Comparison of ENCODE assay signal across 13 cellular contexts in the genomic region with DNA sequence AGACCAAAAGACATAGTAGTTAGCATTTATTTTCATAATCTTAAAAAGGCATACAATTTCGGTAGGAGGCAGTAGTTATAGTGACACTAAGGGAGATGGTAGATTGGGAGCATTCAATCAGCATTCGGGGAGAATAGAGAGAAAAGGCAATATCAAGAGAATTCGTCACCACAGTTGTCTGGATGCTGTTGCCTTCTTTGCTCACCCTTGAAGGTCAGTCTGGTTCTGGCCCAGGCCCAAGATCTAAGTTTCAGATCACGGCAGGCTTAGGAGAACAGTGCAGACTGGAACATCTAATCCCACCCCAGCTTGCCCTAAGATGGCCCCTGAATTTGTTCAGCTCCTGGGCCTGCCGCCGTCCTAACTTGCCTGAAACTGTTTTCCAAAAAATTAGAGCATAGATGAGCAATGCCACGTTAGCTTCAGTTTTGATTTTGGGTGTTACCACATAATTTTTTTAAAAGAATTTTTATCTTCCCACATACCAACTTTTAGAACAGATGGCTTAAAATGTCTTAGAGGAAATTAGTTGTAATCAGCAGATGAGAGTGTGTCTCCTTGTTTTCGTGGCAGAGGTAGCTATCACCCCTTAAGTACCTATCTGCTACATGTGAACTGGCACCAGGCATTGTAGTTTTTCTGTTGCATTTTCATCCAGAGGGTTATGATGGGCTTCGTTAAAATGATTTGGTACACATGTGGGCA. TPM values are rescaled to one million over a fixed set of nuclear protein-coding genes. Genes with fewer than 3 reads are reported as not detected.
DNase-seq lines count a peak whose midpoint lies in the region; ATAC-seq and TF ChIP-seq lines count a peak whose summit lies in the region.
"Had no signal": no experiment of that assay in that cellular context is flagged by ENCODE, and none has a peak within 500 bp of the region (broad histone marks: within the 10 kb centered on the region; RNA-seq: fewer than 3 reads in every experiment).

No MANE protein-coding gene starts in this region.

- peaks cover 9% of the 10 kb centered on the region for H3K36me3 Mint-ChIP-seq in activated naive CD4-positive, alpha-beta T cell treated with anti-CD3 and anti-CD28 coated beads for 36 hours (ENCODE audit: low read depth)
- H3K36me3 Mint-ChIP-seq in T-helper 17 cell (ENCODE audit: low read depth) = peaks cover 4% of the 10 kb centered on the region
- H3K36me3 Mint-ChIP-seq: stimulated activated memory B cell treated with anti-CD40 and anti-IgM and Interleukin-4, amounts not matched to agents 10 μg/mL and 1 μg/mL and 100 μg/mL, for 72 hours had no signal

- H3K4me1 ChIP-seq in fibroblast of lung (ENCODE audit: control insufficient read depth, extremely low read depth, insufficient read depth, low read length) (peaks cover 5% of the 10 kb centered on the region), thymus (ENCODE audit: control insufficient read depth, insufficient read depth, low read length) (peaks cover 28% of the 10 kb centered on the region)
- H3K4me1 ChIP-seq: body of pancreas had no signal

- H3K27me3 ChIP-seq in fibroblast of lung (ENCODE audit: control insufficient read depth, insufficient read depth, low read length) (no peaks in the 10 kb centered on the region), thymus (ENCODE audit: control insufficient read depth, insufficient read depth) (no peaks in the 10 kb centered on the region)
- H3K27me3 ChIP-seq: BLaER1 treated with 17β-estradiol and CSF1 and Interleukin-3, amounts not matched to agents 10 nM and 100 nM; body of pancreas; ovary had no signal

- H3K4me2 ChIP-seq in fibroblast of lung (ENCODE audit: extremely low read depth, insufficient read depth, low read length) = no peak overlapping the region
- H3K4me2 ChIP-seq: BLaER1 treated with 17β-estradiol and CSF1 and Interleukin-3, amounts not matched to agents 10 nM and 100 nM had no signal

- H3K4me1 Mint-ChIP-seq in activated naive CD4-positive, alpha-beta T cell treated with anti-CD3 and anti-CD28 coated beads for 36 hours (ENCODE audit: low read depth) = peaks cover 69% of the 10 kb centered on the region
- H3K4me1 Mint-ChIP-seq in T-helper 17 cell = peaks cover 41% of the 10 kb centered on the region

- peak overlapping the region; percentile 60 for H2AFZ ChIP-seq in fibroblast of lung (ENCODE audit: low read length)

- H3K79me2 ChIP-seq in fibroblast of lung (ENCODE audit: control insufficient read depth, insufficient read depth, low read length) = no peaks in the 10 kb centered on the region

- H3K9ac ChIP-seq in fibroblast of lung (ENCODE audit: insufficient read depth, low read length) = no peak overlapping the region
- H3K9ac ChIP-seq: BLaER1 treated with 17β-estradiol and CSF1 and Interleukin-3, amounts not matched to agents 10 nM and 100 nM had no signal

- intact Hi-C loops in activated naive CD4-positive, alpha-beta T cell treated with anti-CD3 and anti-CD28 coated beads for 36 hours (cut with micrococcal nuclease) = loop anchor here (1.0 to 10.0 kb wide), 4 partner anchors 8 to 985 kb away; a partner anchor contains a TSS

- WGBS in thymus = 49% methylated on average over 9 of the region's 9 CpGs

- peak overlapping the region; percentile 84 for H3K27ac Mint-ChIP-seq in activated naive CD4-positive, alpha-beta T cell treated with anti-CD3 and anti-CD28 coated beads for 36 hours
- peak overlapping the region; percentile 91 for H3K27ac Mint-ChIP-seq in T-helper 17 cell
- H3K27ac Mint-ChIP-seq: stimulated activated memory B cell treated with anti-CD40 and anti-IgM and Interleukin-4, amounts not matched to agents 10 μg/mL and 1 μg/mL and 100 μg/mL, for 72 hours had no signal

- no peaks in the 10 kb centered on the region for H3K9me3 Mint-ChIP-seq in activated naive CD4-positive, alpha-beta T cell treated with anti-CD3 and anti-CD28 coated beads for 36 hours
- H3K9me3 Mint-ChIP-seq: stimulated activated memory B cell treated with anti-CD40 and anti-IgM and Interleukin-4, amounts not matched to agents 10 μg/mL and 1 μg/mL and 100 μg/mL, for 72 hours had no signal

- peak; percentile 16 for ATAC-seq in T-helper 17 cell
- ATAC-seq: body of pancreas; stimulated activated memory B cell treated with anti-CD40 and anti-IgM and Interleukin-4, amounts not matched to agents 10 μg/mL and 1 μg/mL and 100 μg/mL, for 72 hours had no signal

- TF ChIP-seq CTCF in fibroblast of lung (conservative IDR thresholded peaks at IDR 0.05 in 1 of 2, IDR thresholded peaks at IDR 0.05 in 1 of 2; ENCODE audit: low read depth in 1 of 2, low read length in 2 of 2) = no peak

- peak overlapping the region; percentile 44 for H3K4me3 Mint-ChIP-seq in activated naive CD4-positive, alpha-beta T cell treated with anti-CD3 and anti-CD28 coated beads for 36 hours
- peak overlapping the region; percentile 5 for H3K4me3 Mint-ChIP-seq in T-helper 17 cell
- H3K4me3 Mint-ChIP-seq: stimulated activated memory B cell treated with anti-CD40 and anti-IgM and Interleukin-4, amounts not matched to agents 10 μg/mL and 1 μg/mL and 100 μg/mL, for 72 hours had no signal

- H3K9me3 ChIP-seq in T-helper 17 cell (ENCODE audit: control insufficient read depth, low read length, poor library complexity, severe bottlenecking) (no peaks in the 10 kb centered on the region), fibroblast of lung (ENCODE audit: control insufficient read depth, insufficient read depth, low read depth, low read length) (no peaks in the 10 kb centered on the region), thymus (ENCODE audit: control insufficient read depth) (no peaks in the 10 kb centered on the region)
- H3K9me3 ChIP-seq: BLaER1 treated with 17β-estradiol and CSF1 and Interleukin-3, amounts not matched to agents 10 nM and 100 nM; body of pancreas; ovary had no signal

- H3K27ac ChIP-seq in fibroblast of lung (ENCODE audit: insufficient read depth, low read length) (no peak overlapping the region), thymus (ENCODE audit: low read depth) (peak overlapping the region; percentile 56)
- H3K27ac ChIP-seq: BLaER1 treated with 17β-estradiol and CSF1 and Interleukin-3, amounts not matched to agents 10 nM and 100 nM; body of pancreas; ovary had no signal

- H3K4me3 ChIP-seq in fibroblast of lung (replicated peaks in 1 of 4; ENCODE audit: control extremely low read depth in 1 of 4, insufficient read depth in 1 of 4, low read depth in 3 of 4, low read length in 4 of 4) (no peak overlapping the region), thymus (ENCODE audit: low read length) (no peak overlapping the region)
- H3K4me3 ChIP-seq: BLaER1 treated with 17β-estradiol and CSF1 and Interleukin-3, amounts not matched to agents 10 nM and 100 nM; body of pancreas; ovary had no signal

- peak; percentile 23 for DNase-seq in activated naive CD4-positive, alpha-beta T cell treated with anti-CD3 and anti-CD28 coated beads for 36 hours
- no peak for DNase-seq in activated naive CD4-positive, alpha-beta T cell treated with anti-CD3 and anti-CD28 coated beads, Interleukin-2, amount 50 U/mL, for 16 hours
- no peak for DNase-seq in T-helper 17 cell
- no peak for DNase-seq in fibroblast of lung (ENCODE audit: low read depth in 2 of 2)
- no peak for DNase-seq in NCI-H1694 treated with DMSO at 0.1 percent for 48 hours (lab: John Stamatoyannopoulos, UW)
- DNase-seq in cerebellar cortex (ENCODE audit: low spot score) = no peak
- no peak for DNase-seq in medulla oblongata (ENCODE audit: extremely low spot score)
- DNase-seq: NCI-H1048 had no signal

- no peaks in the 10 kb centered on the region for H3K27me3 Mint-ChIP-seq in activated naive CD4-positive, alpha-beta T cell treated with anti-CD3 and anti-CD28 coated beads for 36 hours (ENCODE audit: low read depth)
- H3K27me3 Mint-ChIP-seq in T-helper 17 cell = no peaks in the 10 kb centered on the region
- H3K27me3 Mint-ChIP-seq: stimulated activated memory B cell treated with anti-CD40 and anti-IgM and Interleukin-4, amounts not matched to agents 10 μg/mL and 1 μg/mL and 100 μg/mL, for 72 hours had no signal

- no peaks in the 10 kb centered on the region for H3K36me3 ChIP-seq in fibroblast of lung (ENCODE audit: control insufficient read depth, insufficient read depth, low read length)
- H3K36me3 ChIP-seq in thymus (ENCODE audit: control insufficient read depth, insufficient read depth) = no peaks in the 10 kb centered on the region
- H3K36me3 ChIP-seq: BLaER1 treated with 17β-estradiol and CSF1 and Interleukin-3, amounts not matched to agents 10 nM and 100 nM; ovary had no signal

- H4K20me1 ChIP-seq in fibroblast of lung (ENCODE audit: control insufficient read depth, extremely low read depth, insufficient read depth, low read length) = no peaks in the 10 kb centered on the region
- H4K20me1 ChIP-seq: BLaER1 treated with 17β-estradiol and CSF1 and Interleukin-3, amounts not matched to agents 10 nM and 100 nM had no signal

- CTCF ChIA-PET in activated naive CD4-positive, alpha-beta T cell treated with anti-CD3 and anti-CD28 coated beads for 36 hours (lab: Charles Lee) = interaction anchor here (1.0 to 2.3 kb wide), 5 partner anchors 8 to 110 kb away, joined by 3 to 5 read pairs (median 4); a partner anchor contains a TSS

RNA-seq across cellular contexts. Expression of a gene that starts 8.3 kb away (rescaled TPM):
- total RNA-seq in activated naive CD4-positive, alpha-beta T cell treated with anti-CD3 and anti-CD28 coated beads for 36 hours = 10 to 100 TPM; 31.4 to 31.9 TPM
- 10 to 100 TPM; 87.6 to 95.6 TPM for total RNA-seq in T-helper 17 cell
- 18.5 and 22.0 TPM in 2 replicates for total RNA-seq in fibroblast of lung
- polyA plus RNA-seq in fibroblast of lung = 6.4 and 7.3 TPM in 2 replicates
- 3.2 and 4.7 TPM in 2 replicates for polyA plus RNA-seq in fibroblast of lung (2012)
- polyA minus RNA-seq in fibroblast of lung (ENCODE audit: low replicate concordance) = 8.4 and 23.9 TPM in 2 replicates
- 24.6 TPM for polyA plus RNA-seq in thymus
